In genomic region chr1:24898152-24898908, GRCh38 we compare ENCODE assay signal across 1 cellular context.
TF ChIP-seq lines count a peak whose summit lies in the region.

No MANE protein-coding gene starts in this region.

TF ChIP-seq in HepG2, 621 proteins besides CTCF, POLR2A, EP300 and RAD21 (continued from another document):
- TF ChIP-seq ZNF687 (CRISPR knock-in tag; IDR thresholded peaks at IDR 0.05) (peak; percentile 37), ATF6 (CRISPR knock-in tag; conservative IDR thresholded peaks at IDR 0.05) (no peak), ZNF580 (CRISPR knock-in tag; IDR thresholded peaks at IDR 0.05; ENCODE audit: borderline replicate concordance, low read depth) (0 out of 2 replicates have a peak, but pooled peaks have one; percentile 22), XRCC5 (optimal IDR thresholded peaks at IDR 0.05; ENCODE audit: low read length) (peak; percentile 73), FOXK2 (IDR thresholded peaks at IDR 0.05) (no peak), KDM2A (CRISPR knock-in tag; IDR thresholded peaks at IDR 0.05; ENCODE audit: borderline replicate concordance, low read depth) (peak; percentile 34; the same call in 1 of the 2 replicates), SMC3 (IDR thresholded peaks at IDR 0.05; ENCODE audit: low read length) (peak; percentile 69), HMGXB4 (CRISPR knock-in tag; IDR thresholded peaks at IDR 0.05; ENCODE audit: borderline replicate concordance in 1 of 2, low read depth in 1 of 2) (peak in 1 of 2 experiments; percentile 39; a peak in 1 of 4 replicates), SRSF4 (IDR thresholded peaks at IDR 0.05; ENCODE audit: low read depth, low read length, poor library complexity, severe bottlenecking) (no peak), STAG1 (CRISPR knock-in tag; IDR thresholded peaks at IDR 0.05) (peak; percentile 87), ONECUT2 (CRISPR knock-in tag; IDR thresholded peaks at IDR 0.05) (no peak), ELF1 (CRISPR knock-in tag; IDR thresholded peaks at IDR 0.05) (no peak), BCL6 (CRISPR knock-in tag; IDR thresholded peaks at IDR 0.05) (no peak), ZNF124 (CRISPR knock-in tag; IDR thresholded peaks at IDR 0.05) (no peak), HNRNPK (IDR thresholded peaks at IDR 0.05; ENCODE audit: low read depth, low read length, poor library complexity, severe bottlenecking) (no peak), TARDBP (CRISPR knock-in tag; IDR thresholded peaks at IDR 0.05) (peak; percentile 31; the same call in 1 of the 2 replicates), KLF13 (CRISPR knock-in tag; IDR thresholded peaks at IDR 0.05) (0 out of 2 replicates have a peak, but pooled peaks have one; percentile 29), SALL1 (CRISPR knock-in tag; IDR thresholded peaks at IDR 0.05) (peak; percentile 41; the same call in 1 of the 2 replicates), CREBL2 (CRISPR knock-in tag; IDR thresholded peaks at IDR 0.05; ENCODE audit: borderline replicate concordance) (no peak), BORCS8-MEF2B (CRISPR knock-in tag; IDR thresholded peaks at IDR 0.05) (0 out of 2 replicates have a peak, but pooled peaks have one; percentile 50), PATZ1 (CRISPR knock-in tag; IDR thresholded peaks at IDR 0.05) (no peak), YY1 (IDR thresholded peaks at IDR 0.05; ENCODE audit: insufficient read depth, insufficient replicate concordance, low read depth, low read length) (peak; percentile 30)
